ENCODE assay signal across 13 cellular contexts in the genomic region with DNA sequence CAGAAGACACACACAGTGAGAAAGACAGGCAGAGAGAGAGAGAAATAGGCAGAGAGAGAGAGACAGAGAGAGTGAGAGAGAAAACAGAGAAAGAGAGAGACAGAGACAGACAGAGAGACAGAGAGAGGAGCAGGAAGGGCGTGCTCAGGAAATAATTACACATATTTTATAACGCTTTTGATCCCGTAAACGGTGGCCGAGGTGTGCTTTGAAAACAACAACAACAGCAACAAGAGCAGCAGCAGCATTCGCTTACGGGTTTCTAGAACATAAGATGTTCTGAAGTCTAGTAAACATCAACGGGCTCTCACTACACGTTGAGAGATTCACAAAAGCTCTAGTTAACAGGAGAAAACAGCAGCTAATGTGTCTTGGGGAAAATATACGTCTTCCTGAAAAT.
A peak's percentile ranks its signal among the peaks of the same experiment; 100 is the strongest.
DNase-seq lines count a peak whose midpoint lies in the region; ATAC-seq and TF ChIP-seq lines count a peak whose summit lies in the region.
"Had no signal": no experiment of that assay in that cellular context is flagged by ENCODE, and none has a peak within 500 bp of the region (broad histone marks: within the 10 kb centered on the region; RNA-seq: fewer than 3 reads in every experiment).

No MANE protein-coding gene starts in this region.

- H3K4me2 ChIP-seq in smooth muscle cell = peak overlapping the region; percentile 95

- no peaks in the 10 kb centered on the region for H4K20me1 ChIP-seq in smooth muscle cell (ENCODE audit: low read depth)

- no peaks in the 10 kb centered on the region for H3F3A ChIP-seq in smooth muscle cell (ENCODE audit: low read depth)

- H3K27ac Mint-ChIP-seq in stimulated activated effector memory CD8-positive, alpha-beta T cell treated with anti-CD3 and anti-CD28 coated beads, Interleukin-12 subunit alpha, Interleukin-12 subunit beta, amount 100 ng/mL, for 72 hours = no peak overlapping the region
- H3K27ac Mint-ChIP-seq: brain had no signal

- H3K79me2 ChIP-seq in smooth muscle cell (ENCODE audit: low read depth) = no peaks in the 10 kb centered on the region

- H3K36me3 ChIP-seq in HUES48 (ENCODE audit: control insufficient read depth, insufficient read depth, low read length) (no peaks in the 10 kb centered on the region), iPS-18a (ENCODE audit: control insufficient read depth, low read depth, low read length) (no peaks in the 10 kb centered on the region), smooth muscle cell (ENCODE audit: low read depth) (no peaks in the 10 kb centered on the region)

- TF ChIP-seq CTCF in WI38 (IDR thresholded peaks at IDR 0.05; ENCODE audit: low read depth, low read length) (no peak), smooth muscle cell (IDR thresholded peaks at IDR 0.05; ENCODE audit: borderline replicate concordance, insufficient read depth, poor library complexity, severe bottlenecking) (no peak)

- peaks cover 22% of the 10 kb centered on the region for H3K4me1 ChIP-seq in HUES48 (ENCODE audit: control insufficient read depth, insufficient read depth, low read length)
- H3K4me1 ChIP-seq in iPS-18a (ENCODE audit: control insufficient read depth, low read depth, low read length) = peaks cover 13% of the 10 kb centered on the region
- peaks cover 8% of the 10 kb centered on the region for H3K4me1 ChIP-seq in smooth muscle cell (ENCODE audit: low read depth)

- H3K27ac ChIP-seq in HUES48 (ENCODE audit: low read depth, low read length) (peak overlapping the region; percentile 94), iPS-18a (ENCODE audit: low read length) (peak overlapping the region; percentile 98), smooth muscle cell (ENCODE audit: low read depth) (peak overlapping the region; percentile 82)

- H3K9ac ChIP-seq in HUES48 (ENCODE audit: low read depth, low read length) (peak overlapping the region; percentile 61), iPS-18a (ENCODE audit: low read length) (peak overlapping the region; percentile 81), smooth muscle cell (ENCODE audit: low read depth) (peak overlapping the region; percentile 83)

- H3K36me3 Mint-ChIP-seq in stimulated activated effector memory CD8-positive, alpha-beta T cell treated with anti-CD3 and anti-CD28 coated beads, Interleukin-12 subunit alpha, Interleukin-12 subunit beta, amount 100 ng/mL, for 72 hours = no peaks in the 10 kb centered on the region
- H3K36me3 Mint-ChIP-seq: brain had no signal

- WGBS in smooth muscle cell (ENCODE audit: low lambda C conversion rate) = 35% methylated on average over 10 of the region's 10 CpGs

- H3K4me3 ChIP-seq in HUES48 (ENCODE audit: low read depth, low read length) (peak overlapping the region; percentile 57), WI38 (ENCODE audit: low read depth, low read length) (peak overlapping the region; percentile 30; the same call in 1 of the 2 replicates), iPS-18a (ENCODE audit: low read length) (peak overlapping the region; percentile 46), smooth muscle cell (peak overlapping the region; percentile 55)

- H3K4me3 Mint-ChIP-seq in stimulated activated effector memory CD8-positive, alpha-beta T cell treated with anti-CD3 and anti-CD28 coated beads, Interleukin-12 subunit alpha, Interleukin-12 subunit beta, amount 100 ng/mL, for 72 hours = no peak overlapping the region
- H3K4me3 Mint-ChIP-seq: brain had no signal

- H3K4me1 Mint-ChIP-seq in stimulated activated effector memory CD8-positive, alpha-beta T cell treated with anti-CD3 and anti-CD28 coated beads, Interleukin-12 subunit alpha, Interleukin-12 subunit beta, amount 100 ng/mL, for 72 hours = no peaks in the 10 kb centered on the region
- H3K4me1 Mint-ChIP-seq: brain had no signal

- in situ Hi-C loops in KBM-7 (cut with MboI; ENCODE audit: low pct_unique_long_range_greater_than_20kb, low sequenced_read_pairs) = no loop called here

- no peak for ATAC-seq in stimulated activated effector memory CD8-positive, alpha-beta T cell treated with anti-CD3 and anti-CD28 coated beads, Interleukin-12 subunit alpha, Interleukin-12 subunit beta, amount 100 ng/mL, for 72 hours
- ATAC-seq: left colon had no signal

- H3K9me3 ChIP-seq in HUES48 (ENCODE audit: control insufficient read depth, insufficient read depth, low read length) (no peaks in the 10 kb centered on the region), iPS-18a (ENCODE audit: control insufficient read depth, low read depth, low read length) (no peaks in the 10 kb centered on the region), smooth muscle cell (replicated peaks; ENCODE audit: low read depth) (no peaks in the 10 kb centered on the region)
- H3K9me3 ChIP-seq: Caco-2 had no signal

- H3K9me3 Mint-ChIP-seq in stimulated activated effector memory CD8-positive, alpha-beta T cell treated with anti-CD3 and anti-CD28 coated beads, Interleukin-12 subunit alpha, Interleukin-12 subunit beta, amount 100 ng/mL, for 72 hours = no peaks in the 10 kb centered on the region
- H3K9me3 Mint-ChIP-seq: brain had no signal

- no peak for DNase-seq in smooth muscle cell (lab: John Stamatoyannopoulos, UW; ENCODE audit: unreplicated experiment)
- no peak for DNase-seq in GOT3 (lab: John Stamatoyannopoulos, UW)
- no peak for DNase-seq in KBM-7
- no peak for DNase-seq in stimulated activated effector memory CD8-positive, alpha-beta T cell treated with anti-CD3 and anti-CD28 coated beads, Interleukin-12 subunit alpha, Interleukin-12 subunit beta, amount 100 ng/mL, for 72 hours (ENCODE audit: low spot score in 2 of 2)
- DNase-seq in glomerular visceral epithelial cell (ENCODE audit: extremely low spot score) = no peak
- DNase-seq: left colon, MV-4-11, NCI-H2227 treated with DMSO at 0.1 percent for 48 hours had no signal

- H3K27me3 ChIP-seq in HUES48 (ENCODE audit: control insufficient read depth, insufficient read depth, low read length) = no peaks in the 10 kb centered on the region
- H3K27me3 ChIP-seq in iPS-18a (ENCODE audit: control insufficient read depth, insufficient read depth, low read length) = peaks cover 5% of the 10 kb centered on the region
- no peaks in the 10 kb centered on the region for H3K27me3 ChIP-seq in smooth muscle cell (ENCODE audit: low read depth)

- peak overlapping the region; percentile 100 for H2AFZ ChIP-seq in smooth muscle cell (ENCODE audit: low read depth)
